In the genomic region with DNA sequence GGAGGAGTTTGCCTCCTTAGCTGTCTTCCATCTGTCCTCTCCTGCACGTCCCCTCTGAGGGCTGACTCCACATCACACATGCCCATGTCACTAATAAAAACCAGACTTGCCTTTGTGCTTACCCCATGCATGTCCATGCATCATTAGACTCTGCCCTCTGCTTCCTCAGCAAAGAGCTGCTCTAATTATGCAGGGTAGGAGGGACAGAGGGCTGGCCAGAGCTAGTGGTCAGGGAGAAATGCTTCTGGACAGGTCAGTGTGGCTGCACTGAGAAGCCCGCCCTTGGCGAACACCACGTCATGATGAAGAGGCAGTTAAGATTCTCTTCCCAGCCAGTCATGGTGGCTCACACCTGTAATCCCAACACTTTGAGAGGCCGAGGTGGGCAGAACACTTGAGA, we compare ENCODE assay signal across 15 cellular contexts. TPM values are rescaled to one million over a fixed set of nuclear protein-coding genes. Genes with fewer than 3 reads are reported as not detected.
DNase-seq lines count a peak whose midpoint lies in the region; ATAC-seq and TF ChIP-seq lines count a peak whose summit lies in the region.
"Had no signal": no experiment of that assay in that cellular context is flagged by ENCODE, and none has a peak within 500 bp of the region (broad histone marks: within the 10 kb centered on the region; RNA-seq: fewer than 3 reads in every experiment).

No MANE protein-coding gene starts in this region.

- H3K4me1 Mint-ChIP-seq in activated T-helper 17 cell treated with anti-CD3 and anti-CD28 coated beads, Interleukin-2, amount 50 U/mL, for 72 hours, result peaks cover 24% of the 10 kb centered on the region
- H3K4me1 Mint-ChIP-seq in activated naive CD8-positive, alpha-beta T cell treated with anti-CD3 and anti-CD28 coated beads, Interleukin-2, amount 50 U/mL, for 24 hours, result peaks cover 41% of the 10 kb centered on the region

- WGBS in tibial nerve, 2 donors, result 98 to 100% methylated on average over 5 of the region's 5 CpGs

- no peak for ATAC-seq in activated T-helper 17 cell treated with anti-CD3 and anti-CD28 coated beads, Interleukin-2, amount 50 U/mL, for 72 hours (replicated peaks)
- ATAC-seq in GM19395 (IDR thresholded peaks at IDR 0.05; ENCODE audit: unreplicated experiment), result no peak
- ATAC-seq in activated naive CD8-positive, alpha-beta T cell treated with anti-CD3 and anti-CD28 coated beads, Interleukin-2, amount 50 U/mL, for 24 hours, result no peak
- ATAC-seq: T-helper 17 cell had no signal

- H3K27ac ChIP-seq in tibial nerve, result no peak overlapping the region
- H3K27ac ChIP-seq: PC-9, psoas muscle had no signal

- no peak for TF ChIP-seq EP300 in tibial nerve (IDR thresholded peaks at IDR 0.05)

- no peaks in the 10 kb centered on the region for H3K9me3 ChIP-seq in tibial nerve
- H3K9me3 ChIP-seq: Caco-2, psoas muscle had no signal

- DNase-seq in GM04503 (ENCODE audit: low read depth) (peak; percentile 53), fibroblast of mammary gland (ENCODE audit: low read depth) (peak; percentile 94), stromal cell of bone marrow (ENCODE audit: low read depth) (peak; percentile 57), tibial nerve (ENCODE audit: low spot score in 2 of 2) (no peak)
- no peak for DNase-seq in stimulated activated CD4-positive, alpha-beta T cell treated with anti-CD3 and anti-CD28 coated beads, Interleukin-2, amount 100 ng/mL, for 48 hours
- DNase-seq in activated naive CD8-positive, alpha-beta T cell treated with anti-CD3 and anti-CD28 coated beads, Interleukin-2, amount 50 U/mL, for 24 hours, result no peak
- DNase-seq: activated CD4-positive, alpha-beta T cell treated with anti-CD3 and anti-CD28 coated beads for 4 hours; Caco-2; NCI-H2227 treated with DMSO at 0.1 percent for 48 hours; stimulated activated naive CD8-positive, alpha-beta T cell treated with anti-CD3 and anti-CD28 coated beads, Interleukin-15, amount 100 ng/mL, for 72 hours; T-helper 17 cell had no signal

- H3K27me3 ChIP-seq in tibial nerve, result no peaks in the 10 kb centered on the region

- no peak overlapping the region for H3K4me3 ChIP-seq in fibroblast of mammary gland (ENCODE audit: control insufficient read depth, low read depth, low read length)
- H3K4me3 ChIP-seq in tibial nerve, result no peak overlapping the region
- H3K4me3 ChIP-seq: PC-9, psoas muscle had no signal

- no peak for TF ChIP-seq CTCF in fibroblast of mammary gland (conservative IDR thresholded peaks at IDR 0.05; ENCODE audit: control insufficient read depth, insufficient read depth, low read depth, low read length)
- no peak for TF ChIP-seq CTCF in tibial nerve (IDR thresholded peaks at IDR 0.05)

- peaks cover 11% of the 10 kb centered on the region for H3K27me3 Mint-ChIP-seq in activated T-helper 17 cell treated with anti-CD3 and anti-CD28 coated beads, Interleukin-2, amount 50 U/mL, for 72 hours
- H3K27me3 Mint-ChIP-seq in activated naive CD8-positive, alpha-beta T cell treated with anti-CD3 and anti-CD28 coated beads, Interleukin-2, amount 50 U/mL, for 24 hours, result peaks cover 19% of the 10 kb centered on the region

- no peaks in the 10 kb centered on the region for H3K9me3 Mint-ChIP-seq in activated T-helper 17 cell treated with anti-CD3 and anti-CD28 coated beads, Interleukin-2, amount 50 U/mL, for 72 hours
- no peaks in the 10 kb centered on the region for H3K9me3 Mint-ChIP-seq in activated naive CD8-positive, alpha-beta T cell treated with anti-CD3 and anti-CD28 coated beads, Interleukin-2, amount 50 U/mL, for 24 hours
- H3K9me3 Mint-ChIP-seq: stimulated activated naive CD8-positive, alpha-beta T cell treated with anti-CD3 and anti-CD28 coated beads, Interleukin-15, amount 100 ng/mL, for 72 hours had no signal

- H3K4me1 ChIP-seq in tibial nerve, result peaks cover 0 to 27% (median 9%) of the 10 kb centered on the region in 4 donors
- H3K4me1 ChIP-seq: Caco-2 had no signal

- H3K36me3 Mint-ChIP-seq in activated T-helper 17 cell treated with anti-CD3 and anti-CD28 coated beads, Interleukin-2, amount 50 U/mL, for 72 hours (ENCODE audit: low read depth), result no peaks in the 10 kb centered on the region
- H3K36me3 Mint-ChIP-seq in activated naive CD8-positive, alpha-beta T cell treated with anti-CD3 and anti-CD28 coated beads, Interleukin-2, amount 50 U/mL, for 24 hours (ENCODE audit: low read depth), result no peaks in the 10 kb centered on the region

- H3K27ac Mint-ChIP-seq in activated T-helper 17 cell treated with anti-CD3 and anti-CD28 coated beads, Interleukin-2, amount 50 U/mL, for 72 hours, result peak overlapping the region; percentile 48
- no peak overlapping the region for H3K27ac Mint-ChIP-seq in activated naive CD8-positive, alpha-beta T cell treated with anti-CD3 and anti-CD28 coated beads, Interleukin-2, amount 50 U/mL, for 24 hours
- H3K27ac Mint-ChIP-seq: T-helper 17 cell had no signal

- H3K4me3 Mint-ChIP-seq in activated T-helper 17 cell treated with anti-CD3 and anti-CD28 coated beads, Interleukin-2, amount 50 U/mL, for 72 hours, result peak overlapping the region; percentile 61
- no peak overlapping the region for H3K4me3 Mint-ChIP-seq in activated naive CD8-positive, alpha-beta T cell treated with anti-CD3 and anti-CD28 coated beads, Interleukin-2, amount 50 U/mL, for 24 hours
- H3K4me3 Mint-ChIP-seq: stimulated activated naive CD8-positive, alpha-beta T cell treated with anti-CD3 and anti-CD28 coated beads, Interleukin-15, amount 100 ng/mL, for 72 hours; T-helper 17 cell had no signal

- no peaks in the 10 kb centered on the region for H3K36me3 ChIP-seq in tibial nerve

- TF ChIP-seq POLR2A in tibial nerve (IDR thresholded peaks at IDR 0.05), result no peak

RNA-seq across cellular contexts. Expression of a gene that starts 8.9 kb away (rescaled TPM):
- total RNA-seq in activated T-helper 17 cell treated with anti-CD3 and anti-CD28 coated beads, Interleukin-2, amount 50 U/mL, for 72 hours, result 1 to 10 TPM in 1 of 2 donors, under 1 TPM in 1; 0.15 to 1.0 TPM
- 1 to 10 TPM in 2 of 4 donors, under 1 TPM in 2; 0.22 to 2.5 (median 1.1) TPM for total RNA-seq in tibial nerve
- total RNA-seq: T-helper 17 cell had no signal

Comparison
In these comparisons a context has a peak if more than half of its experiments do, and no peak if none do; other contexts are left out.
1. DNase-seq: peak in GM04503 (single experiment), fibroblast of mammary gland (single experiment) and stromal cell of bone marrow (single experiment); none in stimulated activated CD4-positive, alpha-beta T cell treated with anti-CD3 and anti-CD28 coated beads, Interleukin-2, amount 100 ng/mL, for 48 hours (0 of 2), activated naive CD8-positive, alpha-beta T cell treated with anti-CD3 and anti-CD28 coated beads, Interleukin-2, amount 50 U/mL, for 24 hours (single experiment) and tibial nerve (0 of 2).